In genomic region chr20:38842017-38842416, GRCh38 we compare ENCODE assay signal across 8 cellular contexts. TPM values are rescaled to one million over a fixed set of nuclear protein-coding genes. Genes with fewer than 3 reads are reported as not detected.
DNase-seq lines count a peak whose midpoint lies in the region; ATAC-seq, FAIRE-seq and TF ChIP-seq lines count a peak whose summit lies in the region.

No MANE protein-coding gene starts in this region.

- no peaks in the 10 kb centered on the region for H3K9me1 ChIP-seq in endothelial cell of umbilical vein (replicated peaks; ENCODE audit: control insufficient read depth, extremely low read depth, insufficient read depth, low read length)

- POLR2A ChIA-PET in endothelial cell of umbilical vein (lab: Charles Lee): no interaction called here

- H3K4me3 ChIP-seq in endothelial cell of umbilical vein (replicated peaks in 1 of 3; ENCODE audit: insufficient read depth in 1 of 3, low read depth in 1 of 3, low read length in 3 of 3): no peak overlapping the region
- H3K4me3 ChIP-seq in MG63: no peak overlapping the region

- peak; percentile 69 for FAIRE-seq in endothelial cell of umbilical vein (lab: Jason Lieb, UNC)

- H3K4me2 ChIP-seq in endothelial cell of umbilical vein (ENCODE audit: insufficient read depth, low read length): peak overlapping the region; percentile 26

- H3K4me1 ChIP-seq in endothelial cell of umbilical vein (ENCODE audit: control insufficient read depth, extremely low read depth, insufficient read depth, low read length): peaks cover 10% of the 10 kb centered on the region

- H3K4me3 Mint-ChIP-seq in IgD-negative memory B cell: peak overlapping the region; percentile 61 to 86 (median 78)

- no TSS peak for BruUV-seq in endothelial cell of umbilical vein (replicated peaks; lab: Mats Ljungman, UMichigan)

- CTCF ChIA-PET in endothelial cell of umbilical vein (lab: Charles Lee): interaction anchor here (1.0 to 1.4 kb wide), 2 partner anchors 13 to 25 kb away, joined by 3 to 4 read pairs; no protein-coding TSS in a partner anchor

- ATAC-seq in GM18858 (IDR thresholded peaks at IDR 0.05; ENCODE audit: unreplicated experiment) (peak; percentile 27), GM21723 (IDR thresholded peaks at IDR 0.05; ENCODE audit: unreplicated experiment) (peak; percentile 47), HG03039 (IDR thresholded peaks at IDR 0.05; ENCODE audit: unreplicated experiment) (no peak)

- no peaks in the 10 kb centered on the region for H3K9me3 Mint-ChIP-seq in IgD-negative memory B cell

- no peaks in the 10 kb centered on the region for H3K27me3 Mint-ChIP-seq in IgD-negative memory B cell

- H3K27ac Mint-ChIP-seq in IgD-negative memory B cell: peak overlapping the region; percentile 90 to 99 (median 96)

- no peak overlapping the region for H3K9ac ChIP-seq in endothelial cell of umbilical vein (replicated peaks; ENCODE audit: extremely low read depth, insufficient read depth, low read length)

- H2AFZ ChIP-seq in endothelial cell of umbilical vein (ENCODE audit: low read depth, low read length): no peak overlapping the region

- dilution Hi-C loops in endothelial cell of umbilical vein (cut with MboI; ENCODE audit: extremely low pct_ligation_motif_present, low sequenced_read_pairs): no loop called here

- TF ChIP-seq CTCF in endothelial cell of umbilical vein (IDR thresholded peaks at IDR 0.05; ENCODE audit: extremely low read depth in 1 of 2, insufficient read depth in 1 of 2, low read depth in 1 of 2, low read length in 2 of 2): no peak

- H3K79me2 ChIP-seq in endothelial cell of umbilical vein (ENCODE audit: control insufficient read depth, insufficient read depth, low read length): no peaks in the 10 kb centered on the region

- intact Hi-C loops in endothelial cell of umbilical vein (cut with micrococcal nuclease): no loop called here

- H3K36me3 ChIP-seq in endothelial cell of umbilical vein (ENCODE audit: control insufficient read depth in 2 of 2, extremely low read depth in 1 of 2, insufficient read depth in 2 of 2, low read length in 2 of 2) (peaks cover 0 to 13% of the 10 kb centered on the region in 2 experiments), MG63 (no peaks in the 10 kb centered on the region)

- H3K27me3 ChIP-seq in endothelial cell of umbilical vein (ENCODE audit: control insufficient read depth in 2 of 2, insufficient read depth in 2 of 2, low read length in 2 of 2) (peaks cover 0 to 2% of the 10 kb centered on the region in 2 experiments), MG63 (peaks cover 8% of the 10 kb centered on the region; the same call in 1 of the 2 replicates)

- H4K20me1 ChIP-seq in endothelial cell of umbilical vein (replicated peaks; ENCODE audit: control insufficient read depth, extremely low read depth, insufficient read depth, low read length): no peaks in the 10 kb centered on the region

- H3K36me3 Mint-ChIP-seq in IgD-negative memory B cell: peaks cover 10% of the 10 kb centered on the region

- peak; percentile 62 for DNase-seq in endothelial cell of umbilical vein (ENCODE audit: low read depth, low spot score)
- DNase-seq in COLO668 (lab: John Stamatoyannopoulos, UW; ENCODE audit: unreplicated experiment): no peak
- DNase-seq in GDM1 (lab: John Stamatoyannopoulos, UW): no peak
- no peak for DNase-seq in MG63

- H3K9me3 ChIP-seq in endothelial cell of umbilical vein (replicated peaks; ENCODE audit: control insufficient read depth, insufficient read depth, low read length) (no peaks in the 10 kb centered on the region), MG63 (no peaks in the 10 kb centered on the region)

- peaks cover 54 to 66% (median 66%) of the 10 kb centered on the region in 3 donors for H3K4me1 Mint-ChIP-seq in IgD-negative memory B cell

- H3K27ac ChIP-seq in endothelial cell of umbilical vein (ENCODE audit: insufficient read depth, low read depth, low read length): no peak overlapping the region

- no peak for TF ChIP-seq POLR2A in endothelial cell of umbilical vein (IDR thresholded peaks at IDR 0.05; ENCODE audit: low read depth, low read length)

TF ChIP-seq in endothelial cell of umbilical vein, 7 proteins besides CTCF, POLR2A, EP300 and RAD21:
- TF ChIP-seq MAX (IDR thresholded peaks at IDR 0.05; ENCODE audit: insufficient read depth, insufficient read length): no peak
- no peak for TF ChIP-seq MYC (IDR thresholded peaks at IDR 0.05; ENCODE audit: low read depth, low read length)

RNA-seq across cellular contexts. Expression of gene PPP1R16B, which starts 36.5 kb away (rescaled TPM):
- polyA plus RNA-seq in IgD-negative memory B cell (68.0 TPM), endothelial cell of umbilical vein (32.4 and 34.7 TPM in 2 replicates)
- 52.7 and 68.1 TPM in 2 replicates for total RNA-seq in endothelial cell of umbilical vein
- polyA plus RNA-seq in endothelial cell of umbilical vein (2011; cell fraction: cytosol; rRNA removed): 32.3 and 32.8 TPM in 2 replicates
- polyA plus RNA-seq in endothelial cell of umbilical vein (2011; cell fraction: nucleus; rRNA removed): 57.5 and 72.3 TPM in 2 replicates
- polyA plus RNA-seq in endothelial cell of umbilical vein (2012): 26.2 and 28.8 TPM in 2 replicates
- polyA minus RNA-seq in endothelial cell of umbilical vein: 92.7 and 97.9 TPM in 2 replicates
- polyA minus RNA-seq in endothelial cell of umbilical vein (2011; cell fraction: cytosol; rRNA and poly(A)+ RNA removed): not detected
- 32.1 and 33.3 TPM in 2 replicates for polyA minus RNA-seq in endothelial cell of umbilical vein (2011; cell fraction: nucleus; rRNA and poly(A)+ RNA removed)
- total RNA-seq in MG63 (2014; rRNA removed; shearing (Covaris generic); ENCODE audit: low replicate concordance): not detected in 2 replicates

Comparison
In these comparisons a context has a peak if more than half of its experiments do, and no peak if none do; other contexts are left out.
1. RNA of gene PPP1R16B, which starts 36.5 kb away (total RNA-seq): 52.7 to 68.1 TPM in endothelial cell of umbilical vein; not detected in MG63; every median in the first group is over 10 times any median in the second.